ENCODE assay signal across 10 cellular contexts in the genomic region with DNA sequence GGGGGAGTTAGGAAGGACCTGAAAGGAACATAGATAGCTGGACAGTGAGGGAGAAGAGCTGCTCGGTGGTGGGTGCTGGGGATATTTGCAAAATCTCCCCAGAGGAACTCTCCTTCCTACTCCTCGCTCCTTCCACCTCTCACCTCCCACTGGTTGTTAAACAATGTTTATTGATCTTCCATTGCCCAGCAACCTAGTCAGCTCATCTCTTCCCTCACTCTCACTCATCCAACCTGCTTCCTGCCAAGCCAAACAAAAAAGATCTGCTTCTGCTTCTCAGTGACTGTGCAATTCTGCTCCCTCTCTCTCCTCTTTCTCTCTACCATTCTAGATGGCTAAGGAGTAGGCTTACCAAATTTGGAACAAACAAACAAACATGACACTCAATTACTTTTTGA.
DNase-seq lines count a peak whose midpoint lies in the region; ATAC-seq, FAIRE-seq and TF ChIP-seq lines count a peak whose summit lies in the region.
"Had no signal": no experiment of that assay in that cellular context is flagged by ENCODE, and none has a peak within 500 bp of the region (broad histone marks: within the 10 kb centered on the region; RNA-seq: fewer than 3 reads in every experiment).

No MANE protein-coding gene starts in this region.

- ATAC-seq in pancreas (peak; percentile 31 to 64 (median 56)), HG02798 (IDR thresholded peaks at IDR 0.05; ENCODE audit: poor library complexity, unreplicated experiment) (no peak), GM21576 (IDR thresholded peaks at IDR 0.05; ENCODE audit: unreplicated experiment) (no peak), GM21786 (IDR thresholded peaks at IDR 0.05; ENCODE audit: unreplicated experiment) (no peak)

- DNase-seq in DMS153 (lab: John Stamatoyannopoulos, UW) (peak; percentile 56), NCI-H69 (lab: John Stamatoyannopoulos, UW) (peak; percentile 62), dorsolateral prefrontal cortex (no peak), pancreas (no peak), lower leg skin (ENCODE audit: low spot score in 2 of 2) (no peak)
- DNase-seq: activated T-cell treated with anti-CD3 and anti-CD28 coated beads, Interleukin-2, amount 50 U/mL, for 4 hours; NCI-H1417 had no signal

- H3K4me3 ChIP-seq in dorsolateral prefrontal cortex, result no peak overlapping the region
- no peak overlapping the region for H3K4me3 ChIP-seq in pancreas
- H3K4me3 ChIP-seq in lower leg skin (ENCODE audit: low read depth, poor library complexity, severe bottlenecking), result no peak overlapping the region

- no peak for FAIRE-seq in pancreas (lab: Jason Lieb, UNC)

- WGBS in pancreas, 2 donors, result 74 to 81% methylated on average over 2 of the region's 2 CpGs
- WGBS in lower leg skin, 2 donors, result 47 to 51% methylated on average over 2 of the region's 2 CpGs

- TF ChIP-seq POLR2A in lower leg skin (IDR thresholded peaks at IDR 0.05), result no peak

- intact Hi-C loops in dorsolateral prefrontal cortex (cut with DNase I), result loop anchor here in 1 of 2 donors (10.0 kb wide), 1 partner anchor 380 kb away; no protein-coding TSS in a partner anchor
- intact Hi-C loops in pancreas (cut with DNase I), result no loop called here
- intact Hi-C loops in lower leg skin (cut with DNase I; ENCODE audit: low total_unique reads), result no loop called here

- peak overlapping the region in 38 of 59 donors; percentile 5 to 87 (median 63) for H3K27ac ChIP-seq in dorsolateral prefrontal cortex
- H3K27ac ChIP-seq in pancreas, result peak overlapping the region in 3 of 4 donors; percentile 39 to 56 (median 51)

- H3K4me1 ChIP-seq in pancreas, result peaks cover 11 to 31% (median 28%) of the 10 kb centered on the region in 3 donors

- H3K27me3 ChIP-seq in dorsolateral prefrontal cortex, result no peaks in the 10 kb centered on the region
- no peaks in the 10 kb centered on the region for H3K27me3 ChIP-seq in pancreas

- no peak for TF ChIP-seq CTCF in dorsolateral prefrontal cortex (IDR thresholded peaks at IDR 0.05 in 54 of 56, conservative IDR thresholded peaks at IDR 0.05 in 2 of 56; ENCODE audit: low read depth in 1 of 56, partially characterized antibody in 56 of 56)
- no peak for TF ChIP-seq CTCF in pancreas (IDR thresholded peaks at IDR 0.05)
- TF ChIP-seq CTCF in lower leg skin (IDR thresholded peaks at IDR 0.05), result no peak

- H3K36me3 ChIP-seq in pancreas, result peaks cover 0 to 4% (median 0%) of the 10 kb centered on the region in 3 donors

- H3K9me3 ChIP-seq in pancreas, result no peaks in the 10 kb centered on the region

Comparison
In these comparisons a context has a peak if more than half of its experiments do, and no peak if none do; other contexts are left out.
1. DNase-seq: peak in DMS153 (single experiment) and NCI-H69 (single experiment); none in dorsolateral prefrontal cortex (0 of 10), pancreas (0 of 6) and lower leg skin (0 of 2).
2. ATAC-seq: peak in pancreas (4 of 4); none in HG02798 (single experiment), GM21576 (single experiment) and GM21786 (single experiment).